In genomic region chr7:6614941-6615737, GRCh38 we compare ENCODE assay signal across 1 cellular context.
A peak's percentile ranks its signal among the peaks of the same experiment; 100 is the strongest.
TF ChIP-seq lines count a peak whose summit lies in the region.

Gene ZNF853 (plus strand): TSS chr7:6615610. CDS start chr7:6616175, 565 bp downstream.

TF ChIP-seq in HepG2, 621 proteins besides CTCF, POLR2A, EP300 and RAD21 (continued from another document and continues in another):
- TF ChIP-seq PAXIP1 (CRISPR knock-in tag; conservative IDR thresholded peaks at IDR 0.05) (no peak; the same call in 1 of the 2 replicates), ZFP1 (CRISPR knock-in tag; IDR thresholded peaks at IDR 0.05) (no peak), ESRRA (CRISPR knock-in tag; IDR thresholded peaks at IDR 0.05; ENCODE audit: low read depth) (0 out of 2 replicates have a peak, but pooled peaks have one; percentile 21), ZBTB8A (CRISPR knock-in tag; IDR thresholded peaks at IDR 0.05; ENCODE audit: borderline replicate concordance, low read depth) (no peak), DPF2 (CRISPR knock-in tag; IDR thresholded peaks at IDR 0.05; ENCODE audit: borderline replicate concordance, low read depth) (no peak), FUBP1 (CRISPR knock-in tag; IDR thresholded peaks at IDR 0.05; ENCODE audit: borderline replicate concordance) (no peak), TBX2 (CRISPR knock-in tag; IDR thresholded peaks at IDR 0.05; ENCODE audit: borderline replicate concordance) (peak; percentile 50; the same call in 1 of the 2 replicates), ZNF496 (CRISPR knock-in tag; IDR thresholded peaks at IDR 0.05; ENCODE audit: insufficient replicate concordance) (no peak), NCOA5 (CRISPR knock-in tag; IDR thresholded peaks at IDR 0.05) (no peak), MYNN (CRISPR knock-in tag; IDR thresholded peaks at IDR 0.05; ENCODE audit: low read depth) (no peak), ATRX (CRISPR knock-in tag; IDR thresholded peaks at IDR 0.05; ENCODE audit: borderline replicate concordance) (no peak), DMTF1 (CRISPR knock-in tag; IDR thresholded peaks at IDR 0.05) (no peak), KDM6A (CRISPR knock-in tag; IDR thresholded peaks at IDR 0.05; ENCODE audit: low read depth) (no peak), ZNF260 (CRISPR knock-in tag; IDR thresholded peaks at IDR 0.05; ENCODE audit: borderline replicate concordance, low read depth) (no peak), SP5 (CRISPR knock-in tag; IDR thresholded peaks at IDR 0.05; ENCODE audit: borderline replicate concordance, low read depth) (no peak), ZNF749 (CRISPR knock-in tag; IDR thresholded peaks at IDR 0.05; ENCODE audit: borderline replicate concordance) (no peak), ZFP36L1 (CRISPR knock-in tag; IDR thresholded peaks at IDR 0.05) (no peak), ELF3 (CRISPR knock-in tag; IDR thresholded peaks at IDR 0.05) (no peak), RFXAP (CRISPR knock-in tag; IDR thresholded peaks at IDR 0.05; ENCODE audit: borderline replicate concordance) (no peak), NFKBIZ (CRISPR knock-in tag; IDR thresholded peaks at IDR 0.05) (no peak), ZSCAN22 (CRISPR knock-in tag; IDR thresholded peaks at IDR 0.05) (no peak), ZZZ3 (CRISPR knock-in tag; IDR thresholded peaks at IDR 0.05; ENCODE audit: borderline replicate concordance) (peak; percentile 38; the same call in 1 of the 2 replicates), HNRNPLL (IDR thresholded peaks at IDR 0.05; ENCODE audit: low read depth, low read length, poor library complexity, severe bottlenecking) (peak; percentile 21), SYNCRIP (IDR thresholded peaks at IDR 0.05; ENCODE audit: insufficient read depth, low read depth, low read length) (no peak), ZNF816 (CRISPR knock-in tag; IDR thresholded peaks at IDR 0.05; ENCODE audit: borderline replicate concordance) (no peak), BHLHE40 (IDR thresholded peaks at IDR 0.05; ENCODE audit: low read length) (no peak), THAP8 (CRISPR knock-in tag; IDR thresholded peaks at IDR 0.05; ENCODE audit: borderline replicate concordance) (no peak), PATZ1 (CRISPR knock-in tag; IDR thresholded peaks at IDR 0.05) (peak; percentile 77), MAFF (IDR thresholded peaks at IDR 0.05; ENCODE audit: low read depth, low read length) (no peak), ZNF546 (CRISPR knock-in tag; conservative IDR thresholded peaks at IDR 0.05) (no peak), PAX8 (CRISPR knock-in tag; IDR thresholded peaks at IDR 0.05; ENCODE audit: borderline replicate concordance) (no peak; the same call in 1 of the 2 replicates), ZNF607 (CRISPR knock-in tag; IDR thresholded peaks at IDR 0.05; ENCODE audit: borderline replicate concordance) (no peak), ZXDC (CRISPR knock-in tag; IDR thresholded peaks at IDR 0.05) (no peak), PCBP1 (IDR thresholded peaks at IDR 0.05; ENCODE audit: borderline replicate concordance, low read depth, low read length) (no peak), HMGA1 (CRISPR knock-in tag; conservative IDR thresholded peaks at IDR 0.05) (no peak), ZNF639 (CRISPR knock-in tag; conservative IDR thresholded peaks at IDR 0.05) (0 out of 2 replicates have a peak, but pooled peaks have one; percentile 77), ZNF558 (CRISPR knock-in tag; IDR thresholded peaks at IDR 0.05; ENCODE audit: borderline replicate concordance) (no peak), U2AF1 (optimal IDR thresholded peaks at IDR 0.05; ENCODE audit: low read depth, low read length) (no peak), ZC3H13 (CRISPR knock-in tag; IDR thresholded peaks at IDR 0.05) (no peak), NRL (CRISPR knock-in tag; IDR thresholded peaks at IDR 0.05; ENCODE audit: borderline replicate concordance) (0 out of 2 replicates have a peak, but pooled peaks have one; percentile 36), BORCS8-MEF2B (CRISPR knock-in tag; IDR thresholded peaks at IDR 0.05) (peak; percentile 55; the same call in 1 of the 2 replicates), HOXA5 (CRISPR knock-in tag; IDR thresholded peaks at IDR 0.05) (no peak), ZNF124 (CRISPR knock-in tag; IDR thresholded peaks at IDR 0.05) (no peak), DNMT3B (CRISPR knock-in tag; conservative IDR thresholded peaks at IDR 0.05) (no peak), TEAD3 (CRISPR knock-in tag; optimal IDR thresholded peaks at IDR 0.05; ENCODE audit: borderline replicate concordance) (no peak), ELK4 (CRISPR knock-in tag; IDR thresholded peaks at IDR 0.05; ENCODE audit: borderline replicate concordance) (no peak), ZBTB2 (CRISPR knock-in tag; IDR thresholded peaks at IDR 0.05; ENCODE audit: low read depth) (0 out of 2 replicates have a peak, but pooled peaks have one; percentile 62), FOXM1 (CRISPR knock-in tag; IDR thresholded peaks at IDR 0.05) (no peak), MYC (CRISPR knock-in tag; IDR thresholded peaks at IDR 0.05; ENCODE audit: borderline replicate concordance) (peak; percentile 41; the same call in 1 of the 2 replicates), CEBPG (CRISPR knock-in tag; IDR thresholded peaks at IDR 0.05) (no peak)
